Comparison of ENCODE assay signal across 13 cellular contexts in the genomic region with DNA sequence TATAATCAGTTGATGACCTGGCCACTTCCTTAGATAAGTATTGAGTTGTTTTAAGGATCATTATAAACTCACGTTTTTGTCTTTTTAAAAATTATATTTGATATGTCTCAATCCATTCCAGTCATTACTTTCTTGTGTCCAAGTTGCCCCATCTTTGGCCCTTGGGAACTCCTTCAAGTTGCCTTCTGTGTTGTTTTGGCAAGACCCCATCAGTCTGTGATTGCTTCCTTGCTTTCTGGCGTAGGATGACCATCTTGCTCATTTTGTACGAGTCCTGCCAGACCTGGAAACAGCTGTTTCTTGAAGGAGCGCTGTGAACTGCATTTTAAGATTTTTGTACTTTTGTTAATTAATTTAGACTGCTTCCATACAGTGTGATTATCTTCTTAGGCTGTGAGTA.
DNase-seq lines count a peak whose midpoint lies in the region; ATAC-seq and TF ChIP-seq lines count a peak whose summit lies in the region.
"Had no signal": no experiment of that assay in that cellular context is flagged by ENCODE, and none has a peak within 500 bp of the region (broad histone marks: within the 10 kb centered on the region; RNA-seq: fewer than 3 reads in every experiment).

No MANE protein-coding gene starts in this region.

- H3K14ac ChIP-seq in trophoblast cell (ENCODE audit: low read length), result no peak overlapping the region

- H3K9me3 ChIP-seq in gastroesophageal sphincter (no peaks in the 10 kb centered on the region), trophoblast cell (ENCODE audit: insufficient read depth, low read depth, low read length) (no peaks in the 10 kb centered on the region)
- H3K9me3 ChIP-seq: thyroid gland had no signal

- no peak overlapping the region for H3K9ac ChIP-seq in trophoblast cell (ENCODE audit: low read length)

- no peak overlapping the region for H2BK120ac ChIP-seq in trophoblast cell (ENCODE audit: insufficient read depth, low read length, poor library complexity)

- no peak overlapping the region for H4K8ac ChIP-seq in trophoblast cell (ENCODE audit: low read depth, low read length)

- WGBS in gastroesophageal sphincter (ENCODE audit: low coverage in 1 of 2), 2 donors, result 55 to 67% methylated on average over 2 to 4 of the region's 4 CpGs
- WGBS in trophoblast cell (ENCODE audit: extremely low coverage, insufficient coverage, insufficient read length), result no CpG with 5 or more reads among the region's 4 CpGs

- H3K79me2 ChIP-seq in trophoblast cell (ENCODE audit: control insufficient read depth, insufficient read depth, low read length, poor library complexity), result no peaks in the 10 kb centered on the region

- H4K91ac ChIP-seq in trophoblast cell (ENCODE audit: low read depth, low read length), result no peak overlapping the region

- no peak for DNase-seq in Right ventricle myocardium inferior (ENCODE audit: missing footprints)
- no peak for DNase-seq in cardiac septum (ENCODE audit: low spot score)
- no peak for DNase-seq in trophoblast cell
- DNase-seq in amygdala (lab: John Stamatoyannopoulos, UW), result no peak
- DNase-seq in NCI-H2081 (lab: John Stamatoyannopoulos, UW), result no peak
- no peak for DNase-seq in NCI-H2171 treated with DMSO at 0.1 percent for 48 hours (lab: John Stamatoyannopoulos, UW)
- DNase-seq: ACHN, DMS 273 treated with DMSO at 0.1 percent for 48 hours, NCI-H1105, small intestine, thyroid gland had no signal

- H3K4me1 ChIP-seq in gastroesophageal sphincter (peaks cover 7 to 85% (median 18%) of the 10 kb centered on the region in 3 donors), trophoblast cell (ENCODE audit: control insufficient read depth in 1 of 2, insufficient read depth in 2 of 2, low read length in 2 of 2) (peaks cover 2 to 4% of the 10 kb centered on the region in 2 experiments)

- H3K27ac ChIP-seq in gastroesophageal sphincter (peak overlapping the region in 3 of 4 donors; percentile 9 to 84 (median 80)), trophoblast cell (ENCODE audit: low read depth, low read length) (no peak overlapping the region)

- intact Hi-C loops in Right ventricle myocardium inferior (cut with DNase I) (no loop called here), cardiac septum (cut with DNase I) (no loop called here)

- H3K36me3 ChIP-seq in gastroesophageal sphincter (peaks cover 0 to 26% of the 10 kb centered on the region in 2 donors), trophoblast cell (ENCODE audit: control insufficient read depth in 1 of 2, insufficient read depth in 2 of 2, low read length in 2 of 2) (peaks cover 11 to 14% of the 10 kb centered on the region in 2 experiments)
- H3K36me3 ChIP-seq: thyroid gland had no signal

- ATAC-seq in Right ventricle myocardium inferior, result peak; percentile 60
- peak; percentile 43 for ATAC-seq in gastroesophageal sphincter
- ATAC-seq in GM21390 (IDR thresholded peaks at IDR 0.05; ENCODE audit: unreplicated experiment), result no peak

- H3K18ac ChIP-seq in trophoblast cell (ENCODE audit: low read length), result no peak overlapping the region

- TF ChIP-seq EP300 in gastroesophageal sphincter (IDR thresholded peaks at IDR 0.05), result no peak

- no peak overlapping the region for H4K12ac ChIP-seq in trophoblast cell (ENCODE audit: low read depth, low read length)

- peak overlapping the region; percentile 50 for H3K4ac ChIP-seq in trophoblast cell (ENCODE audit: low read depth, low read length)

- H2BK5ac ChIP-seq in trophoblast cell (ENCODE audit: low read depth, low read length, poor library complexity), result no peak overlapping the region

- H3K27me3 ChIP-seq in gastroesophageal sphincter (no peaks in the 10 kb centered on the region), trophoblast cell (ENCODE audit: insufficient read depth, low read length) (no peaks in the 10 kb centered on the region)
- H3K27me3 ChIP-seq: thyroid gland had no signal

- no peak overlapping the region for H2AK5ac ChIP-seq in trophoblast cell (ENCODE audit: low read length)

- TF ChIP-seq CTCF in gastroesophageal sphincter (IDR thresholded peaks at IDR 0.05), result no peak

- no peak overlapping the region for H2BK12ac ChIP-seq in trophoblast cell (ENCODE audit: low read length)

- no peak overlapping the region for H3K4me3 ChIP-seq in gastroesophageal sphincter
- no peak overlapping the region for H3K4me3 ChIP-seq in trophoblast cell (ENCODE audit: low read depth, low read length)
- H3K4me3 ChIP-seq: thyroid gland had no signal

- H2AFZ ChIP-seq in trophoblast cell (ENCODE audit: insufficient read depth, low read length, poor library complexity), result no peak overlapping the region

- H3K23ac ChIP-seq in trophoblast cell (ENCODE audit: low read length), result no peak overlapping the region

- H3K4me2 ChIP-seq in trophoblast cell (ENCODE audit: low read length), result no peak overlapping the region

- TF ChIP-seq POLR2A in gastroesophageal sphincter (IDR thresholded peaks at IDR 0.05), result no peak

- H3K79me1 ChIP-seq in trophoblast cell (ENCODE audit: low read length), result no peaks in the 10 kb centered on the region
